ENCODE assay signal across 1 cellular context in genomic region chr3:9087831-9088413, GRCh38.
TF ChIP-seq lines count a peak whose summit lies in the region.

No MANE protein-coding gene starts in this region.

TF ChIP-seq in WTC11, 78 proteins besides CTCF, POLR2A, EP300 and RAD21 (continued from another document):
- TF ChIP-seq ZNF532 (CRISPR knock-in tag; IDR thresholded peaks at IDR 0.05; ENCODE audit: borderline replicate concordance) (no peak), ZNF263 (CRISPR knock-in tag; IDR thresholded peaks at IDR 0.05; ENCODE audit: low read depth) (no peak), CREM (CRISPR knock-in tag; IDR thresholded peaks at IDR 0.05) (no peak), USF2 (CRISPR knock-in tag; IDR thresholded peaks at IDR 0.05) (no peak), AFF4 (CRISPR knock-in tag; IDR thresholded peaks at IDR 0.05; ENCODE audit: borderline replicate concordance) (no peak), CREB1 (CRISPR knock-in tag; IDR thresholded peaks at IDR 0.05) (no peak), SMAD4 (CRISPR knock-in tag; IDR thresholded peaks at IDR 0.05) (no peak), SMAD3 (CRISPR knock-in tag; IDR thresholded peaks at IDR 0.05; ENCODE audit: borderline replicate concordance) (no peak), NFYB (CRISPR knock-in tag; conservative IDR thresholded peaks at IDR 0.05; ENCODE audit: low read depth) (no peak), SOX15 (CRISPR knock-in tag; IDR thresholded peaks at IDR 0.05) (no peak)
